19 cellular contexts compared by ENCODE assay signal in genomic region chr12:74547249-74547648, GRCh38. TPM values are rescaled to one million over a fixed set of nuclear protein-coding genes. Genes with fewer than 3 reads are reported as not detected.
DNase-seq lines count a peak whose midpoint lies in the region; ATAC-seq, FAIRE-seq and TF ChIP-seq lines count a peak whose summit lies in the region.
"Had no signal": no experiment of that assay in that cellular context is flagged by ENCODE, and none has a peak within 500 bp of the region (broad histone marks: within the 10 kb centered on the region; RNA-seq: fewer than 3 reads in every experiment).

No MANE protein-coding gene starts in this region.

- intact Hi-C loops in activated naive CD4-positive, alpha-beta T cell treated with anti-CD3 and anti-CD28 coated beads for 36 hours (cut with micrococcal nuclease) = no loop called here

- H3K36me3 ChIP-seq in endodermal cell (ENCODE audit: control insufficient read depth, insufficient read depth, low read length) = peaks cover 22% of the 10 kb centered on the region

- no peak for DNase-seq in activated naive CD4-positive, alpha-beta T cell treated with anti-CD3 and anti-CD28 coated beads for 36 hours
- DNase-seq in activated naive CD4-positive, alpha-beta T cell treated with anti-CD3 and anti-CD28 coated beads, Interleukin-2, amount 50 U/mL, for 16 hours = no peak
- DNase-seq in WTC11 (ENCODE audit: low spot score) = no peak
- peak; percentile 67 for DNase-seq in endodermal cell
- no peak for DNase-seq in GM12891 (ENCODE audit: insufficient read length, low spot score)
- DNase-seq in foreskin fibroblast = no peak
- DNase-seq: 8988T; C1 segment of cervical spinal cord; Calu3; CD4-positive, alpha-beta memory T cell; COR-L47; DMS53; DMS79 treated with DMSO at 0.1 percent for 48 hours; GF-D8; GOT3; H7; HCEC 1CT had no signal

- CTCF ChIA-PET in activated naive CD4-positive, alpha-beta T cell treated with anti-CD3 and anti-CD28 coated beads for 36 hours (lab: Charles Lee) = interaction anchor here (1.0 kb wide), 1 partner anchor 130 kb away, joined by 3 read pairs; no protein-coding TSS in a partner anchor
- CTCF ChIA-PET in WTC11 (lab: Charles Lee) = interaction anchor here (0.6 kb wide), 1 partner anchor 466 kb away, joined by 3 read pairs; no protein-coding TSS in a partner anchor

- H3K9me3 ChIP-seq in endodermal cell (ENCODE audit: control insufficient read depth, low read length) = no peaks in the 10 kb centered on the region

- H3K4me1 ChIP-seq in endodermal cell (ENCODE audit: control insufficient read depth, insufficient read depth, low read length) = no peaks in the 10 kb centered on the region

- peaks cover 5% of the 10 kb centered on the region for H3K36me3 Mint-ChIP-seq in activated naive CD4-positive, alpha-beta T cell treated with anti-CD3 and anti-CD28 coated beads for 36 hours (ENCODE audit: low read depth)
- H3K36me3 Mint-ChIP-seq in WTC11 (no peaks in the 10 kb centered on the region), endodermal cell (ENCODE audit: low read depth) (peaks cover 14% of the 10 kb centered on the region)

- no peak overlapping the region for H3K4me3 ChIP-seq in endodermal cell (ENCODE audit: low read length)
- H3K4me3 ChIP-seq in foreskin fibroblast (ENCODE audit: low read depth in 1 of 2, low read length in 2 of 2) = no peak overlapping the region

- WGBS in endodermal cell (ENCODE audit: insufficient coverage in 1 of 2, insufficient read length in 1 of 2), 2 experiments = 50 to 70% methylated on average over 2 of the region's 2 CpGs

- TF ChIP-seq CTCF in WTC11 (IDR thresholded peaks at IDR 0.05) = no peak
- TF ChIP-seq CTCF in endodermal cell (conservative IDR thresholded peaks at IDR 0.05) = no peak
- no peak for TF ChIP-seq CTCF in foreskin fibroblast (IDR thresholded peaks at IDR 0.05; ENCODE audit: low read depth, low read length)

- no peak overlapping the region for H3K27ac ChIP-seq in endodermal cell (ENCODE audit: low read depth, low read length)

- no peaks in the 10 kb centered on the region for H3K27me3 Mint-ChIP-seq in activated naive CD4-positive, alpha-beta T cell treated with anti-CD3 and anti-CD28 coated beads for 36 hours (ENCODE audit: low read depth)
- H3K27me3 Mint-ChIP-seq in WTC11 (ENCODE audit: low read depth) (no peaks in the 10 kb centered on the region), endodermal cell (ENCODE audit: insufficient read depth) (no peaks in the 10 kb centered on the region)
- H3K27me3 Mint-ChIP-seq: CD4-positive, alpha-beta memory T cell had no signal

- no peak for FAIRE-seq in GM12891 (lab: Jason Lieb, UNC)
- FAIRE-seq: GM12892 had no signal

- no peaks in the 10 kb centered on the region for H3K9me3 Mint-ChIP-seq in activated naive CD4-positive, alpha-beta T cell treated with anti-CD3 and anti-CD28 coated beads for 36 hours
- H3K9me3 Mint-ChIP-seq in WTC11 (no peaks in the 10 kb centered on the region), endodermal cell (no peaks in the 10 kb centered on the region)

- H3K4me1 Mint-ChIP-seq in activated naive CD4-positive, alpha-beta T cell treated with anti-CD3 and anti-CD28 coated beads for 36 hours (ENCODE audit: low read depth) = peaks cover 9% of the 10 kb centered on the region
- H3K4me1 Mint-ChIP-seq in WTC11 (peaks cover 13% of the 10 kb centered on the region), endodermal cell (peaks cover 19% of the 10 kb centered on the region)

- no peak overlapping the region for H3K4me3 Mint-ChIP-seq in activated naive CD4-positive, alpha-beta T cell treated with anti-CD3 and anti-CD28 coated beads for 36 hours
- H3K4me3 Mint-ChIP-seq in WTC11 = no peak overlapping the region
- no peak overlapping the region for H3K4me3 Mint-ChIP-seq in endodermal cell
- H3K4me3 Mint-ChIP-seq: CD4-positive, alpha-beta memory T cell had no signal

- TF ChIP-seq POLR2A in GM12891 (IDR thresholded peaks at IDR 0.05; ENCODE audit: low read depth, low read length) = no peak

- peak overlapping the region; percentile 6 for H3K9ac ChIP-seq in endodermal cell (ENCODE audit: extremely low read depth, low read length, poor library complexity, severe bottlenecking)

- no peaks in the 10 kb centered on the region for H3K27me3 ChIP-seq in endodermal cell (ENCODE audit: control insufficient read depth, insufficient read depth, low read length, poor library complexity, severe bottlenecking)

- POLR2A ChIA-PET in WTC11 (lab: Charles Lee) = interaction anchor here (1.2 kb wide), 1 partner anchor 9 kb away, joined by 8 read pairs; the partner anchor contains the start of gene ATXN7L3B

- H3K27ac Mint-ChIP-seq in activated naive CD4-positive, alpha-beta T cell treated with anti-CD3 and anti-CD28 coated beads for 36 hours = peak overlapping the region; percentile 1
- H3K27ac Mint-ChIP-seq in WTC11 (peak overlapping the region; percentile 17; the same call in 1 of the 2 replicates), endodermal cell (no peak overlapping the region)

- ATAC-seq in WTC11 = no peak
- ATAC-seq in GM21786 (IDR thresholded peaks at IDR 0.05; ENCODE audit: unreplicated experiment) = no peak

TF ChIP-seq in WTC11, 78 proteins besides CTCF, POLR2A, EP300 and RAD21:
- no peak for TF ChIP-seq USF1 (CRISPR knock-in tag; IDR thresholded peaks at IDR 0.05)
- no peak for TF ChIP-seq NFE2L1 (CRISPR knock-in tag; IDR thresholded peaks at IDR 0.05)
- no peak for TF ChIP-seq GRHL2 (CRISPR knock-in tag; IDR thresholded peaks at IDR 0.05; ENCODE audit: insufficient replicate concordance, severe bottlenecking)
- no peak for TF ChIP-seq ZNF423 (CRISPR knock-in tag; IDR thresholded peaks at IDR 0.05)
- TF ChIP-seq ZNF121 (CRISPR knock-in tag; IDR thresholded peaks at IDR 0.05) = no peak
- TF ChIP-seq TCF7 (CRISPR knock-in tag; IDR thresholded peaks at IDR 0.05; ENCODE audit: low read depth) = no peak
- no peak for TF ChIP-seq ERG (CRISPR knock-in tag; IDR thresholded peaks at IDR 0.05)
- no peak for TF ChIP-seq ZNF232 (CRISPR knock-in tag; IDR thresholded peaks at IDR 0.05)
- no peak for TF ChIP-seq JAZF1 (CRISPR knock-in tag; IDR thresholded peaks at IDR 0.05)
- no peak for TF ChIP-seq MXD4 (CRISPR knock-in tag; IDR thresholded peaks at IDR 0.05; ENCODE audit: borderline replicate concordance)
- no peak for TF ChIP-seq OVOL2 (CRISPR knock-in tag; IDR thresholded peaks at IDR 0.05; ENCODE audit: borderline replicate concordance)

TF ChIP-seq in GM12891, 5 proteins besides CTCF, POLR2A, EP300 and RAD21:
- TF ChIP-seq POU2F2 (IDR thresholded peaks at IDR 0.05; ENCODE audit: low read depth, low read length) = no peak
- TF ChIP-seq TAF1 (IDR thresholded peaks at IDR 0.05; ENCODE audit: low read depth, low read length) = no peak

RNA-seq across cellular contexts. Expression of gene ATXN7L3B, which starts 9.6 kb away (rescaled TPM):
- 10 to 100 TPM; 19.8 to 19.9 TPM for total RNA-seq in activated naive CD4-positive, alpha-beta T cell treated with anti-CD3 and anti-CD28 coated beads for 36 hours
- total RNA-seq in WTC11 (2021) (35.7 to 36.3 TPM (median 35.8 TPM) in 3 replicates), endodermal cell (10 to 100 TPM; 57.1 to 71.7 TPM)
- 51.6 TPM for polyA plus RNA-seq in endodermal cell (2013, experiment 1 of 2)
- 48.9 TPM for polyA plus RNA-seq in endodermal cell (2013, experiment 2 of 2)
- polyA plus RNA-seq in GM12891 (2012; ENCODE audit: low read depth, missing spikeins) = 13.0 TPM
